17 cellular contexts compared by ENCODE assay signal in genomic region chr6:157575436-157576145, GRCh38.
"Had no signal": no experiment of that assay in that cellular context is flagged by ENCODE, and none has a peak within 500 bp of the region (broad histone marks: within the 10 kb centered on the region; RNA-seq: fewer than 3 reads in every experiment).

No MANE protein-coding gene starts in this region.

- H3K27ac Mint-ChIP-seq: activated T-helper 17 cell treated with anti-CD3 and anti-CD28 coated beads, Interleukin-2, amount 50 U/mL, for 72 hours; naive B cell; stimulated activated naive CD8-positive, alpha-beta T cell treated with anti-CD3 and anti-CD28 coated beads, Interleukin-15, amount 100 ng/mL, for 72 hours; T-helper 2 cell treated with Interferon-gamma antibody and Interleukin-4, amounts not matched to agents 5 μg/mL and 100 μg/mL, for 36 hours had no signal

- H3K27me3 ChIP-seq: foreskin keratinocyte, left lung, tibial artery had no signal

- H3K36me3 ChIP-seq: left lung, tibial artery had no signal

- H3K4me3 ChIP-seq: left lung, lung, tibial artery had no signal

- H3K4me3 Mint-ChIP-seq: activated T-helper 17 cell treated with anti-CD3 and anti-CD28 coated beads, Interleukin-2, amount 50 U/mL, for 72 hours; naive B cell; stimulated activated naive CD8-positive, alpha-beta T cell treated with anti-CD3 and anti-CD28 coated beads, Interleukin-15, amount 100 ng/mL, for 72 hours; T-helper 2 cell treated with Interferon-gamma antibody and Interleukin-4, amounts not matched to agents 5 μg/mL and 100 μg/mL, for 36 hours had no signal

- H3K9me3 ChIP-seq: left lung, tibial artery had no signal

- ATAC-seq: activated CD4-positive, CD25-positive, alpha-beta regulatory T cell treated with anti-CD3 and anti-CD28 coated beads, Interleukin-2, amount 50 U/mL, for 24 hours; activated T-helper 17 cell treated with anti-CD3 and anti-CD28 coated beads, Interleukin-2, amount 50 U/mL, for 72 hours; foreskin keratinocyte; left lung; right cardiac atrium; SK-N-SH treated with all-trans-retinoic acid at 6 μM for 48 hours; stimulated activated naive CD8-positive, alpha-beta T cell treated with anti-CD3 and anti-CD28 coated beads, Interleukin-15, amount 100 ng/mL, for 72 hours had no signal

- H3K27me3 Mint-ChIP-seq: activated T-helper 17 cell treated with anti-CD3 and anti-CD28 coated beads, Interleukin-2, amount 50 U/mL, for 72 hours; naive B cell; stimulated activated naive CD8-positive, alpha-beta T cell treated with anti-CD3 and anti-CD28 coated beads, Interleukin-15, amount 100 ng/mL, for 72 hours had no signal

- DNase-seq: activated CD4-positive, alpha-beta T cell treated with anti-CD3 and anti-CD28 coated beads, Interleukin-2, amount 50 U/mL, for 1 hour; effector CD4-positive, alpha-beta T cell; erythroblast; foreskin keratinocyte; left lung; naive B cell; right cardiac atrium; stimulated activated CD4-positive, alpha-beta T cell treated with anti-CD3 and anti-CD28 coated beads, Interleukin-12 subunit alpha, Interleukin-12 subunit beta, amount 100 ng/mL, for 4 hours; stimulated activated CD4-positive, alpha-beta T cell treated with anti-CD3 and anti-CD28 coated beads, Interleukin-4, amount 100 ng/mL, for 4 hours; stimulated activated naive CD8-positive, alpha-beta T cell treated with anti-CD3 and anti-CD28 coated beads, Interleukin-15, amount 100 ng/mL, for 72 hours; tibial artery had no signal

- H3K27ac ChIP-seq: foreskin keratinocyte, left lung, tibial artery, VCaP had no signal

- H3K4me1 ChIP-seq: foreskin keratinocyte, left lung had no signal
